ENCODE assay signal across 1 cellular context in genomic region chr2:100291152-100291970, GRCh38.
TF ChIP-seq lines count a peak whose summit lies in the region.

No MANE protein-coding gene starts in this region.

TF ChIP-seq in K562, 482 proteins besides CTCF, POLR2A, EP300 and RAD21 (continued from another document and continues in another):
- TF ChIP-seq PRDM10 (IDR thresholded peaks at IDR 0.05; ENCODE audit: partially characterized antibody) (peak; percentile 10), TCFL5 (CRISPR knock-in tag; conservative IDR thresholded peaks at IDR 0.05) (no peak), ZSCAN29 (IDR thresholded peaks at IDR 0.05) (no peak), TRIM28 (IDR thresholded peaks at IDR 0.05) (no peak; the same call in 1 of the 2 replicates), HCFC1 (IDR thresholded peaks at IDR 0.05; ENCODE audit: low read depth, low read length) (no peak), HDAC3 (IDR thresholded peaks at IDR 0.05; ENCODE audit: borderline replicate concordance, partially characterized antibody) (peak; percentile 47), ZNF253 (CRISPR knock-in tag; conservative IDR thresholded peaks at IDR 0.05) (no peak), RBFOX2 (IDR thresholded peaks at IDR 0.05; ENCODE audit: low read depth, low read length) (peak; percentile 73), FOXJ3 (CRISPR knock-in tag; IDR thresholded peaks at IDR 0.05) (no peak), VEZF1 (CRISPR knock-in tag; IDR thresholded peaks at IDR 0.05) (peak; percentile 50; the same call in 1 of the 2 replicates), PTRF (tag; IDR thresholded peaks at IDR 0.05) (no peak), TEAD4 (IDR thresholded peaks at IDR 0.05; ENCODE audit: low read length) (peak; percentile 83), TEAD4 (CRISPR knock-in tag; IDR thresholded peaks at IDR 0.05; ENCODE audit: borderline replicate concordance) (no peak), ZNF165 (CRISPR knock-in tag; IDR thresholded peaks at IDR 0.05; ENCODE audit: borderline replicate concordance) (no peak), TEAD2 (tag; IDR thresholded peaks at IDR 0.05) (no peak), ZNF217 (CRISPR knock-in tag; IDR thresholded peaks at IDR 0.05) (no peak), POU5F1 (IDR thresholded peaks at IDR 0.05; ENCODE audit: borderline replicate concordance, low read depth, low read length, partially characterized antibody) (no peak), ZNF444 (CRISPR knock-in tag; IDR thresholded peaks at IDR 0.05) (no peak), MGA (IDR thresholded peaks at IDR 0.05) (no peak), PATZ1 (CRISPR knock-in tag; IDR thresholded peaks at IDR 0.05; ENCODE audit: borderline replicate concordance) (no peak), BCOR (IDR thresholded peaks at IDR 0.05) (no peak), FOXM1 (IDR thresholded peaks at IDR 0.05; ENCODE audit: low read depth) (peak; percentile 36; the same call in 1 of the 2 replicates), FOXM1 (CRISPR knock-in tag; IDR thresholded peaks at IDR 0.05; ENCODE audit: low read depth) (no peak), ZNF197 (CRISPR knock-in tag; IDR thresholded peaks at IDR 0.05; ENCODE audit: low read depth) (peak; percentile 69)
- TF ChIP-seq, protein P1, sequence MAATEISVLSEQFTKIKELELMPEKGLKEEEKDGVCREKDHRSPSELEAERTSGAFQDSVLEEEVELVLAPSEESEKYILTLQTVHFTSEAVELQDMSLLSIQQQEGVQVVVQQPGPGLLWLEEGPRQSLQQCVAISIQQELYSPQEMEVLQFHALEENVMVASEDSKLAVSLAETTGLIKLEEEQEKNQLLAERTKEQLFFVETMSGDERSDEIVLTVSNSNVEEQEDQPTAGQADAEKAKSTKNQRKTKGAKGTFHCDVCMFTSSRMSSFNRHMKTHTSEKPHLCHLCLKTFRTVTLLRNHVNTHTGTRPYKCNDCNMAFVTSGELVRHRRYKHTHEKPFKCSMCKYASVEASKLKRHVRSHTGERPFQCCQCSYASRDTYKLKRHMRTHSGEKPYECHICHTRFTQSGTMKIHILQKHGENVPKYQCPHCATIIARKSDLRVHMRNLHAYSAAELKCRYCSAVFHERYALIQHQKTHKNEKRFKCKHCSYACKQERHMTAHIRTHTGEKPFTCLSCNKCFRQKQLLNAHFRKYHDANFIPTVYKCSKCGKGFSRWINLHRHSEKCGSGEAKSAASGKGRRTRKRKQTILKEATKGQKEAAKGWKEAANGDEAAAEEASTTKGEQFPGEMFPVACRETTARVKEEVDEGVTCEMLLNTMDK (IDR thresholded peaks at IDR 0.05; ENCODE audit: borderline replicate concordance, insufficient read depth, low read depth, low read length, poor library complexity, severe bottlenecking) = no peak
- TF ChIP-seq, protein P2, sequence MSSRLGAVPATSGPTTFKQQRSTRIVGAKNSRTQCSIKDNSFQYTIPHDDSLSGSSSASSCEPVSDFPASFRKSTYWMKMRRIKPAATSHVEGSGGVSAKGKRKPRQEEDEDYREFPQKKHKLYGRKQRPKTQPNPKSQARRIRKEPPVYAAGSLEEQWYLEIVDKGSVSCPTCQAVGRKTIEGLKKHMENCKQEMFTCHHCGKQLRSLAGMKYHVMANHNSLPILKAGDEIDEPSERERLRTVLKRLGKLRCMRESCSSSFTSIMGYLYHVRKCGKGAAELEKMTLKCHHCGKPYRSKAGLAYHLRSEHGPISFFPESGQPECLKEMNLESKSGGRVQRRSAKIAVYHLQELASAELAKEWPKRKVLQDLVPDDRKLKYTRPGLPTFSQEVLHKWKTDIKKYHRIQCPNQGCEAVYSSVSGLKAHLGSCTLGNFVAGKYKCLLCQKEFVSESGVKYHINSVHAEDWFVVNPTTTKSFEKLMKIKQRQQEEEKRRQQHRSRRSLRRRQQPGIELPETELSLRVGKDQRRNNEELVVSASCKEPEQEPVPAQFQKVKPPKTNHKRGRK (tag; IDR thresholded peaks at IDR 0.05) = no peak
- TF ChIP-seq, protein P3, sequence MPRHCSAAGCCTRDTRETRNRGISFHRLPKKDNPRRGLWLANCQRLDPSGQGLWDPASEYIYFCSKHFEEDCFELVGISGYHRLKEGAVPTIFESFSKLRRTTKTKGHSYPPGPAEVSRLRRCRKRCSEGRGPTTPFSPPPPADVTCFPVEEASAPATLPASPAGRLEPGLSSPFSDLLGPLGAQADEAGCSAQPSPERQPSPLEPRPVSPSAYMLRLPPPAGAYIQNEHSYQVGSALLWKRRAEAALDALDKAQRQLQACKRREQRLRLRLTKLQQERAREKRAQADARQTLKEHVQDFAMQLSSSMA (CRISPR knock-in tag; IDR thresholded peaks at IDR 0.05) = no peak
- TF ChIP-seq, protein P4, sequence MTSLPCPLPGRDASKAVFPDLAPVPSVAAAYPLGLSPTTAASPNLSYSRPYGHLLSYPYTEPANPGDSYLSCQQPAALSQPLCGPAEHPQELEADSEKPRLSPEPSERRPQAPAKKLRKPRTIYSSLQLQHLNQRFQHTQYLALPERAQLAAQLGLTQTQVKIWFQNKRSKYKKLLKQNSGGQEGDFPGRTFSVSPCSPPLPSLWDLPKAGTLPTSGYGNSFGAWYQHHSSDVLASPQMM (CRISPR knock-in tag; IDR thresholded peaks at IDR 0.05) = no peak
